23 cellular contexts compared by ENCODE assay signal in genomic region chr4:7893539-7893938, GRCh38. TPM values are rescaled to one million over a fixed set of nuclear protein-coding genes. Genes with fewer than 3 reads are reported as not detected.
DNase-seq lines count a peak whose midpoint lies in the region; ATAC-seq and TF ChIP-seq lines count a peak whose summit lies in the region.
"Had no signal": no experiment of that assay in that cellular context is flagged by ENCODE, and none has a peak within 500 bp of the region (broad histone marks: within the 10 kb centered on the region; RNA-seq: fewer than 3 reads in every experiment).

No MANE protein-coding gene starts in this region.

- H4K20me1 ChIP-seq in osteoblast (ENCODE audit: insufficient read depth, low read length), result no peaks in the 10 kb centered on the region

- no peak overlapping the region for H2AFZ ChIP-seq in osteoblast (ENCODE audit: low read length)

- intact Hi-C loops in A673 (cut with micrococcal nuclease; ENCODE audit: unreplicated experiment), result no loop called here
- intact Hi-C loops in Panc1 (cut with micrococcal nuclease; ENCODE audit: unreplicated experiment), result no loop called here

- 0 out of 2 replicates have a peak, but pooled peaks have one; percentile 9 for ATAC-seq in Panc1
- ATAC-seq: naive thymus-derived CD4-positive, alpha-beta T cell had no signal

- BruUV-seq in A673 (replicated peaks; lab: Mats Ljungman, UMichigan) (no TSS peak), Panc1 (replicated peaks; lab: Mats Ljungman, UMichigan) (no TSS peak)

- H3K4me3 ChIP-seq in A673 (ENCODE audit: low read depth, low read length, poor library complexity, severe bottlenecking) (no peak overlapping the region), Panc1 (ENCODE audit: low read depth in 2 of 2, low read length in 2 of 2) (no peak overlapping the region), osteoblast (ENCODE audit: insufficient read depth, low read length) (no peak overlapping the region)
- H3K4me3 ChIP-seq: spleen, suprapubic skin had no signal

- CTCF ChIA-PET in A673 (lab: Charles Lee), result interaction anchor here (1.0 kb wide), 1 partner anchor 88 kb away, joined by 3 read pairs; no protein-coding TSS in a partner anchor
- CTCF ChIA-PET in Panc1 (lab: Charles Lee), result no interaction called here

- peaks cover 99% of the 10 kb centered on the region for H3K79me2 ChIP-seq in osteoblast (ENCODE audit: insufficient read depth, low read length)

- no peaks in the 10 kb centered on the region for H3K27me3 ChIP-seq in A673 (replicated peaks; ENCODE audit: insufficient read depth, low read depth, low read length, poor library complexity)
- no peaks in the 10 kb centered on the region for H3K27me3 ChIP-seq in Panc1 (ENCODE audit: control insufficient read depth, insufficient read depth, low read length)
- H3K27me3 ChIP-seq in osteoblast (ENCODE audit: insufficient read depth, low read length), result no peaks in the 10 kb centered on the region
- H3K27me3 ChIP-seq: spleen, suprapubic skin had no signal

- H3K36me3 ChIP-seq in A673 (ENCODE audit: insufficient read depth, low read length, poor library complexity, severe bottlenecking) (no peaks in the 10 kb centered on the region), Panc1 (ENCODE audit: control insufficient read depth, insufficient read depth, low read length) (no peaks in the 10 kb centered on the region), osteoblast (ENCODE audit: insufficient read depth, low read length) (peaks cover 26% of the 10 kb centered on the region)
- H3K36me3 ChIP-seq: spleen, suprapubic skin had no signal

- TF ChIP-seq CTCF in A673 (conservative IDR thresholded peaks at IDR 0.05; ENCODE audit: low read depth, low read length), result no peak
- TF ChIP-seq CTCF in Panc1 (IDR thresholded peaks at IDR 0.05), result no peak
- TF ChIP-seq CTCF in osteoblast (IDR thresholded peaks at IDR 0.05; ENCODE audit: extremely low read depth, low read depth, low read length), result no peak

- POLR2A ChIA-PET in A673 (lab: Charles Lee; ENCODE audit: low non-redundant PET) (no interaction called here), Panc1 (lab: Charles Lee) (no interaction called here)

- peak overlapping the region; percentile 33 for H3K27ac ChIP-seq in A673 (ENCODE audit: low read depth, low read length, poor library complexity, severe bottlenecking)
- H3K27ac ChIP-seq in Panc1 (ENCODE audit: low read length), result peak overlapping the region; percentile 96
- peak overlapping the region; percentile 78 for H3K27ac ChIP-seq in epithelial cell of prostate
- H3K27ac ChIP-seq in osteoblast (ENCODE audit: low read depth, low read length), result peak overlapping the region; percentile 98
- H3K27ac ChIP-seq: suprapubic skin had no signal

- in situ Hi-C loops in Panc1 (cut with HindIII; ENCODE audit: low pct_unique_long_range_greater_than_20kb, low sequenced_read_pairs), result no loop called here

- H3K4me2 ChIP-seq in osteoblast (ENCODE audit: insufficient read depth, low read length), result no peak overlapping the region

- H3K4me1 ChIP-seq in A673 (ENCODE audit: insufficient read depth, low read length, poor library complexity, severe bottlenecking) (peaks cover 36% of the 10 kb centered on the region), Panc1 (ENCODE audit: control insufficient read depth, insufficient read depth, low read length) (peaks cover 81% of the 10 kb centered on the region), osteoblast (ENCODE audit: insufficient read depth, low read length) (peaks cover 51% of the 10 kb centered on the region)

- peaks cover 11% of the 10 kb centered on the region for H3K9me3 ChIP-seq in A673 (ENCODE audit: low read depth, low read length, poor library complexity, severe bottlenecking)
- peaks cover under 1% of the 10 kb centered on the region; the same call in 1 of the 2 replicates for H3K9me3 ChIP-seq in Panc1 (ENCODE audit: control insufficient read depth, insufficient read depth, low read depth, low read length)
- H3K9me3 ChIP-seq in osteoblast (ENCODE audit: low read depth, low read length), result no peaks in the 10 kb centered on the region
- H3K9me3 ChIP-seq: suprapubic skin had no signal

- no peak for TF ChIP-seq POLR2A in erythroblast (IDR thresholded peaks at IDR 0.05; ENCODE audit: low read length)

- DNase-seq in A673 (ENCODE audit: low spot score) (no peak), Panc1 (ENCODE audit: low read depth, low spot score) (no peak), epithelial cell of prostate (ENCODE audit: low read depth, low spot score) (no peak), osteoblast (ENCODE audit: insufficient read length, low spot score, missing footprints) (no peak), NCI-H2227 treated with DMSO at 0.1 percent for 48 hours (lab: John Stamatoyannopoulos, UW) (no peak), T-helper 1 cell (no peak), erythroblast (lab: John Stamatoyannopoulos, UW) (no peak), DMS153 (lab: John Stamatoyannopoulos, UW) (no peak)
- DNase-seq: activated CD4-positive, alpha-beta T cell treated with anti-CD3 and anti-CD28 coated beads for 4 hours; activated gamma-delta T cell treated with Interleukin-2 at 50 U/mL for 16 hours; activated T-cell treated with anti-CD3 and anti-CD28 coated beads, Interleukin-2, amount 50 U/mL, for 24 hours; Calu3; EL; head of caudate nucleus; naive thymus-derived CD4-positive, alpha-beta T cell; NCI-H446 treated with DMSO at 0.1 percent for 48 hours; nucleus accumbens; OCI-M1; SHP77; spleen; stimulated activated CD4-positive, alpha-beta T cell treated with anti-CD3 and anti-CD28 coated beads, Interleukin-2, amount 100 ng/mL, for 48 hours had no signal

RNA-seq across cellular contexts. Expression of gene AFAP1, which starts 46.1 kb away (rescaled TPM):
- total RNA-seq in A673 (2021) (42.6 and 42.9 TPM in 2 replicates), Panc1 (2021; ENCODE audit: unreplicated experiment) (94.7 TPM), osteoblast (101 and 106 TPM in 2 replicates)
- 90.7 TPM for polyA plus RNA-seq in Panc1 (2012; ENCODE audit: insufficient read length)
- polyA plus RNA-seq: CD14-positive monocyte had no signal

Comparison
In these comparisons a context has a peak if more than half of its experiments do, and no peak if none do; other contexts are left out.
1. H3K27ac ChIP-seq: peak in every context shown above with its lines; median percentile 98 in osteoblast; 96 in Panc1; 78 in epithelial cell of prostate; 33 in A673.